Comparison of ENCODE assay signal across 22 cellular contexts in the genomic region with DNA sequence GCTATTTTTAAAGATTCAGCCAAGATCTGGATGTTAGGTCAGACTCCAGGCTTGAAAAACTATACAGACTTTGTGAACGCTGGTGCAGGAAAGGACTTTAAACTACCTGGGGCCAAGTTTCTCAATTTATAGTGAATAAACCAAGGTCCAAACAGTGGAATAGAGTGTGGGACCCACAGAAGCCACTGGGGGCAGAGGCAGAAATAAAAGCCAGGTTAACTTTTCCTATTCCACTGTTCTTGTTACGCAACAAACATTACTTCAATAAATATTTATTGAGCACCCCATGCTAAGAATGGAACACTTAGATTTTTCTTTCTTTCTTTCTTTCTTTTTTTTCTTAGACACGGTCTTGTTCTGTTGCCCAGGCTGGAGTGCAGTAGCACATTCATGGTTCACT. TPM values are rescaled to one million over a fixed set of nuclear protein-coding genes. Genes with fewer than 3 reads are reported as not detected.
DNase-seq lines count a peak whose midpoint lies in the region; ATAC-seq, FAIRE-seq and TF ChIP-seq lines count a peak whose summit lies in the region.
"Had no signal": no experiment of that assay in that cellular context is flagged by ENCODE, and none has a peak within 500 bp of the region (broad histone marks: within the 10 kb centered on the region; RNA-seq: fewer than 3 reads in every experiment).

No MANE protein-coding gene starts in this region.

- H3K4me1 ChIP-seq in A549 (peaks cover 34% of the 10 kb centered on the region), PC-3 (ENCODE audit: insufficient read depth, low read length) (peaks cover 15% of the 10 kb centered on the region), GM23248 (ENCODE audit: insufficient read depth) (no peaks in the 10 kb centered on the region)

- H3K36me3 ChIP-seq in PC-3 (ENCODE audit: low read depth, low read length) (no peaks in the 10 kb centered on the region), GM23248 (ENCODE audit: low read depth) (no peaks in the 10 kb centered on the region)

- intact Hi-C loops in PC-3 (cut with micrococcal nuclease) (no loop called here), left colon (cut with DNase I, micrococcal nuclease) (no loop called here)

- H3K4me3 Mint-ChIP-seq in stimulated activated naive B cell treated with anti-CD40 and anti-IgM and Interleukin-4, amounts not matched to agents 10 μg/mL and 1 μg/mL and 100 μg/mL, for 72 hours: no peak overlapping the region
- H3K4me3 Mint-ChIP-seq: CD4-positive, CD25-positive, alpha-beta regulatory T cell had no signal

- in situ Hi-C loops in GM23248 (cut with MboI): no loop called here

- H3K9me3 Mint-ChIP-seq in stimulated activated naive B cell treated with anti-CD40 and anti-IgM and Interleukin-4, amounts not matched to agents 10 μg/mL and 1 μg/mL and 100 μg/mL, for 72 hours: peaks cover 4% of the 10 kb centered on the region in 2 donors
- H3K9me3 Mint-ChIP-seq: CD4-positive, CD25-positive, alpha-beta regulatory T cell had no signal

- no peak for DNase-seq in A549 (ENCODE audit: low read depth in 1 of 2, low spot score in 1 of 2)
- DNase-seq in PC-3: no peak
- no peak for DNase-seq in left colon
- DNase-seq in stimulated activated naive B cell treated with anti-CD40 and anti-IgM and Interleukin-4, amounts not matched to agents 10 μg/mL and 1 μg/mL and 100 μg/mL, for 72 hours: no peak
- DNase-seq in DMS53 treated with DMSO at 0.1 percent for 48 hours (lab: John Stamatoyannopoulos, UW; ENCODE audit: unreplicated experiment): no peak
- no peak for DNase-seq in GM23248
- DNase-seq in GM03348 (ENCODE audit: low spot score): no peak
- DNase-seq: AML-193; CD4-positive, CD25-positive, alpha-beta regulatory T cell; EL; NCI-H1436 treated with DMSO at 0.1 percent for 48 hours; NCI-H2227 treated with DMSO at 0.1 percent for 48 hours; NCI-H69 had no signal

- H3K4me2 ChIP-seq in A549 (no peak overlapping the region), PC-3 (ENCODE audit: low read length) (no peak overlapping the region), GM23248 (ENCODE audit: unreplicated experiment) (no peak overlapping the region)

- H3K27me3 ChIP-seq in PC-3 (ENCODE audit: low read length) (no peaks in the 10 kb centered on the region), GM23248 (replicated peaks; ENCODE audit: insufficient read depth) (no peaks in the 10 kb centered on the region)

- H3K4me3 ChIP-seq in A549 (no peak overlapping the region), GM12875 (ENCODE audit: low read depth, low read length) (no peak overlapping the region), PC-3 (ENCODE audit: low read length) (no peak overlapping the region), GM23248 (no peak overlapping the region)
- H3K4me3 ChIP-seq: SK-N-MC had no signal

- peaks cover 8 to 20% of the 10 kb centered on the region in 2 donors for H3K4me1 Mint-ChIP-seq in stimulated activated naive B cell treated with anti-CD40 and anti-IgM and Interleukin-4, amounts not matched to agents 10 μg/mL and 1 μg/mL and 100 μg/mL, for 72 hours

- no TSS peak for BruUV-seq in PC-3 (replicated peaks; lab: Mats Ljungman, UMichigan)

- H3K9me2 ChIP-seq in PC-3 (replicated peaks; ENCODE audit: low read length) (no peaks in the 10 kb centered on the region), GM23248 (ENCODE audit: insufficient read depth) (no peaks in the 10 kb centered on the region)

- TF ChIP-seq POLR2A in A549 (IDR thresholded peaks at IDR 0.05; ENCODE audit: low read length): no peak

- CTCF ChIA-PET in A549 (lab: Yijun Ruan, JAX): no interaction called here
- CTCF ChIA-PET in PC-3 (lab: Charles Lee): no interaction called here

- WGBS in A549 (ENCODE audit: missing lambda C conversion rate): 50% methylated on average over 3 of the region's 3 CpGs
- WGBS in GM23248 (ENCODE audit: low coverage in 1 of 2, low lambda C conversion rate in 2 of 2, missing lambda C conversion rate in 2 of 2), 2 experiments: 58 to 67% methylated on average over 3 of the region's 3 CpGs

- no peak for TF ChIP-seq EP300 in A549 (IDR thresholded peaks at IDR 0.05)

- peaks cover under 1 to 1% of the 10 kb centered on the region in 2 donors for H3K36me3 Mint-ChIP-seq in stimulated activated naive B cell treated with anti-CD40 and anti-IgM and Interleukin-4, amounts not matched to agents 10 μg/mL and 1 μg/mL and 100 μg/mL, for 72 hours

- H2AFZ ChIP-seq in PC-3 (ENCODE audit: low read length) (no peak overlapping the region), GM23248 (no peak overlapping the region)

- TF ChIP-seq CTCF in A549 (IDR thresholded peaks at IDR 0.05): no peak
- TF ChIP-seq CTCF in GM12875 (IDR thresholded peaks at IDR 0.05; ENCODE audit: borderline replicate concordance, insufficient read depth, low read depth, low read length): 0 out of 2 replicates have a peak, but pooled peaks have one; percentile 17
- TF ChIP-seq CTCF in PC-3 (conservative IDR thresholded peaks at IDR 0.05; ENCODE audit: low read depth, low read length): peak; percentile 34

- no peak for FAIRE-seq in A549 (lab: Jason Lieb, UNC)
- FAIRE-seq: A204.1, GM12892, GM19239, H54 had no signal

- H3K27me3 Mint-ChIP-seq in stimulated activated naive B cell treated with anti-CD40 and anti-IgM and Interleukin-4, amounts not matched to agents 10 μg/mL and 1 μg/mL and 100 μg/mL, for 72 hours: no peaks in the 10 kb centered on the region

- H3K79me2 ChIP-seq in PC-3 (ENCODE audit: low read length): no peaks in the 10 kb centered on the region
- no peaks in the 10 kb centered on the region for H3K79me2 ChIP-seq in GM23248 (ENCODE audit: insufficient read depth)

- H4K20me1 ChIP-seq in PC-3 (ENCODE audit: low read length) (no peaks in the 10 kb centered on the region), GM23248 (ENCODE audit: insufficient read depth) (no peaks in the 10 kb centered on the region)

- POLR2A ChIA-PET in A549 (lab: Yijun Ruan, JAX): no interaction called here
- POLR2A ChIA-PET in PC-3 (lab: Charles Lee; ENCODE audit: unreplicated experiment): no interaction called here

- H3K9ac ChIP-seq in PC-3 (ENCODE audit: low read length): no peak overlapping the region
- no peak overlapping the region for H3K9ac ChIP-seq in GM23248

- no peaks in the 10 kb centered on the region for H3K9me3 ChIP-seq in A549
- no peaks in the 10 kb centered on the region for H3K9me3 ChIP-seq in PC-3 (ENCODE audit: low read length)
- H3K9me3 ChIP-seq in GM23248 (ENCODE audit: low read depth): no peaks in the 10 kb centered on the region

- H3K27ac ChIP-seq in A549 (peak overlapping the region; percentile 23 to 69; a peak in 4 of 6 replicates), PC-3 (ENCODE audit: low read length) (no peak overlapping the region), GM23248 (no peak overlapping the region)
- H3K27ac ChIP-seq: SK-N-MC had no signal

- ATAC-seq in A549 (peak; percentile 64 to 76; a peak in 4 of 6 replicates), PC-3 (no peak), left colon (peak; percentile 20)
- no peak for ATAC-seq in stimulated activated naive B cell treated with anti-CD40 and anti-IgM and Interleukin-4, amounts not matched to agents 10 μg/mL and 1 μg/mL and 100 μg/mL, for 72 hours (replicated peaks)
- ATAC-seq: Panc1, Right ventricle myocardium inferior had no signal

- H3K27ac Mint-ChIP-seq in stimulated activated naive B cell treated with anti-CD40 and anti-IgM and Interleukin-4, amounts not matched to agents 10 μg/mL and 1 μg/mL and 100 μg/mL, for 72 hours: no peak overlapping the region

- no peak for TF ChIP-seq RAD21 in A549 (conservative IDR thresholded peaks at IDR 0.05 in 1 of 2, IDR thresholded peaks at IDR 0.05 in 1 of 2)

- H3F3A ChIP-seq in PC-3 (ENCODE audit: low read length, unreplicated experiment) (no peaks in the 10 kb centered on the region), GM23248 (ENCODE audit: insufficient read depth) (no peaks in the 10 kb centered on the region)

TF ChIP-seq in A549, 52 proteins besides CTCF, POLR2A, EP300 and RAD21:
- TF ChIP-seq BHLHE40 (IDR thresholded peaks at IDR 0.05; ENCODE audit: low read depth, low read length) (no peak), PHF8 (IDR thresholded peaks at IDR 0.05; ENCODE audit: borderline replicate concordance, low read depth) (no peak), HEYL (CRISPR knock-in tag; IDR thresholded peaks at IDR 0.05) (no peak), EHMT2 (IDR thresholded peaks at IDR 0.05; ENCODE audit: low read depth) (no peak), JUN (IDR thresholded peaks at IDR 0.05) (no peak), KDM5A (IDR thresholded peaks at IDR 0.05) (no peak), EHF (CRISPR knock-in tag; IDR thresholded peaks at IDR 0.05) (no peak), CEBPB (IDR thresholded peaks at IDR 0.05) (peak; percentile 48 to 75; a peak in 3 of 4 replicates)

RNA-seq across cellular contexts. Expression of a gene that starts 11.0 kb away (rescaled TPM):
- polyA plus RNA-seq in A549 (2011; rRNA removed) (94.7 and 143 TPM in 2 replicates), A549 (2017; fragmentation: RNase III; extraction: RNeasy Plus Mini Kit Qiagen cat#74134 plus additional on column Dnase treatment) (99.1 to 103 TPM (median 101 TPM) in 3 replicates), GM23248 (2016; fragmentation: Nextera tagmentation; extraction: Ambion mirVana) (not detected in 2 replicates)
- polyA plus RNA-seq in A549 (2012; cell fraction: cytosol; rRNA removed): 58.3 and 77.3 TPM in 2 replicates
- 48.5 and 87.7 TPM in 2 replicates for polyA plus RNA-seq in A549 (2012; cell fraction: nucleus; rRNA removed)
- 328 and 421 TPM in 2 replicates for polyA minus RNA-seq in A549 (2011; rRNA and poly(A)+ RNA removed)
- total RNA-seq in PC-3 (2014; rRNA removed) (not detected in 2 replicates), left colon (10 to 100 TPM in 1 of 2 donors, 1 to 10 TPM in 1; 3.9 to 16.3 TPM)
- not detected in 2 replicates for total RNA-seq in GM23248 (2014; rRNA removed; shearing (Covaris generic))
- total RNA-seq: HT1080, Right ventricle myocardium inferior had no signal

RNA-seq across cellular contexts. Expression of a gene that starts 38.9 kb away (rescaled TPM):
- polyA plus RNA-seq in A549 (2011; rRNA removed) (0.13 and 0.24 TPM in 2 replicates), A549 (2017; fragmentation: RNase III; extraction: RNeasy Plus Mini Kit Qiagen cat#74134 plus additional on column Dnase treatment) (0.05 to 0.17 TPM (median 0.07 TPM) in 3 replicates), GM23248 (2016; fragmentation: Nextera tagmentation; extraction: Ambion mirVana) (not detected in 2 replicates)
- polyA plus RNA-seq in A549 (2012; cell fraction: cytosol; rRNA removed): 0.05 and 0.06 TPM in 2 replicates
- 0.06 and 0.17 TPM in 2 replicates for polyA plus RNA-seq in A549 (2012; cell fraction: nucleus; rRNA removed)
- polyA minus RNA-seq in A549 (2011; rRNA and poly(A)+ RNA removed): 0.54 TPM in 1 of 2 replicates, not detected in the other
- total RNA-seq in PC-3 (2014; rRNA removed) (0.04 TPM in 1 of 2 replicates, not detected in the other), left colon (1 to 10 TPM; 1.3 to 4.9 TPM)
- not detected in 2 replicates for total RNA-seq in GM23248 (2014; rRNA removed; shearing (Covaris generic))

Comparison
In these comparisons a context has a peak if more than half of its experiments do, and no peak if none do; other contexts are left out.
1. ATAC-seq: peak in A549 (2 of 2) and left colon (single experiment); none in PC-3 (single experiment) and stimulated activated naive B cell treated with anti-CD40 and anti-IgM and Interleukin-4, amounts not matched to agents 10 μg/mL and 1 μg/mL and 100 μg/mL, for 72 hours (0 of 2).
2. H3K27ac ChIP-seq: peak in A549 (2 of 2); none in PC-3 (single experiment) and GM23248 (single experiment).